In the genomic region with DNA sequence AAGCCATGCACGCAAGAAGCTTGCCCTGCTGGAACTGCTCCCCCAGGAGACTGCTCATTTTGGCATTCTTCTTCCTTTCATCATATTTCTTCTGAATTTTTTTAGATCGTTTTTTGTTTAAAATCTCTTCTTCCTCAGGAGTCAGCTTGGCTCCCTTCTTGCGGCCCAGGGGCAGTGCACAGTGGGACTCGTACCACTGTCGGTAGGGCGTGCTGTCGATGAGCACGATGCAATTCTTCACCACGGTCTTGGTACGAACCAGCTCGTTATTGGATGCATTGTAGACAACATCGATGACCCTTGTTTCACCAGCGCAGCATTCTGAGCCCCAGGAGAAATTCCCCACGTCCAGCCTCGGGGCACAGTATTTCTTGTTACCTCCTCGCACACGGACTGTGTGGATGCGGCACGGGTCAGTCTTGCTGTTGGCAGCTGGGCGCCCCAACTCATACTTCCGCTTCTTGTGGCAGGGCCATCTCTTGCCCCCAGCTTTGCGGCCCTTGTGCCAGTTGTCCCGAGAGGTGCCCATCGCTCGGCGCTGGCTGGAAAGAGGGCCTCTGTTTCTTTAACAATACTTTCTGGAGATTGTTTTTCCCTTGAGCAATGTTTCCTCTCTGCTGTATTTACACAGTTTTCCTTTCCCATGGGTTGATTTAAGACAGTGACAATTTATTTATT, we compare ENCODE assay signal across 17 cellular contexts.
DNase-seq lines count a peak whose midpoint lies in the region.
"Had no signal": no experiment of that assay in that cellular context is flagged by ENCODE, and none has a peak within 500 bp of the region (broad histone marks: within the 10 kb centered on the region; RNA-seq: fewer than 3 reads in every experiment).

No MANE protein-coding gene starts in this region.

- no peaks in the 10 kb centered on the region for H3K36me3 ChIP-seq in effector memory CD4-positive, alpha-beta T cell (ENCODE audit: control insufficient read depth, insufficient read depth, low read length)
- H3K36me3 ChIP-seq: BLaER1 had no signal

- H3K4me1 ChIP-seq in effector memory CD4-positive, alpha-beta T cell (ENCODE audit: control insufficient read depth, insufficient read depth, low read length, poor library complexity, severe bottlenecking), result peaks cover 13% of the 10 kb centered on the region
- H3K4me1 ChIP-seq: BLaER1, Caco-2 had no signal

- peaks cover 24% of the 10 kb centered on the region for H3K27me3 Mint-ChIP-seq in activated naive CD4-positive, alpha-beta T cell treated with anti-CD3 and anti-CD28 coated beads, Interleukin-2, amount 10 ng/mL, durations not matched to agents 7 days and 5 days
- H3K27me3 Mint-ChIP-seq: B cell had no signal

- H3K27ac Mint-ChIP-seq in activated naive CD4-positive, alpha-beta T cell treated with anti-CD3 and anti-CD28 coated beads, Interleukin-2, amount 10 ng/mL, durations not matched to agents 7 days and 5 days, result peak overlapping the region; percentile 49
- H3K27ac Mint-ChIP-seq: B cell; CD4-positive, CD25-positive, alpha-beta regulatory T cell; CD8-positive, alpha-beta T cell; GM23338; H9 had no signal

- DNase-seq in DMS79 treated with DMSO at 0.1 percent for 48 hours (lab: John Stamatoyannopoulos, UW), result peak; percentile 60
- no peak for DNase-seq in DMS79 (lab: John Stamatoyannopoulos, UW)
- DNase-seq in activated naive CD4-positive, alpha-beta T cell treated with anti-CD3 and anti-CD28 coated beads, Interleukin-2, amount 10 ng/mL, durations not matched to agents 7 days and 5 days, result no peak
- no peak for DNase-seq in activated naive CD4-positive, alpha-beta T cell treated with anti-CD3 and anti-CD28 coated beads, Interleukin-2, amount 50 U/mL, for 16 hours
- DNase-seq in NCI-H1694 treated with DMSO at 0.1 percent for 48 hours (lab: John Stamatoyannopoulos, UW), result peak; percentile 95
- no peak for DNase-seq in NCI-H2196 (lab: John Stamatoyannopoulos, UW; ENCODE audit: unreplicated experiment)
- DNase-seq in effector memory CD4-positive, alpha-beta T cell, result no peak
- DNase-seq: Caco-2; CD4-positive, CD25-positive, alpha-beta regulatory T cell; CD8-positive, alpha-beta T cell; GF-D8; H9 had no signal

- peaks cover 4% of the 10 kb centered on the region for H3K36me3 Mint-ChIP-seq in activated naive CD4-positive, alpha-beta T cell treated with anti-CD3 and anti-CD28 coated beads, Interleukin-2, amount 10 ng/mL, durations not matched to agents 7 days and 5 days
- H3K36me3 Mint-ChIP-seq: CD4-positive, CD25-positive, alpha-beta regulatory T cell; CD8-positive, alpha-beta T cell had no signal

- H3K27ac ChIP-seq in effector memory CD4-positive, alpha-beta T cell (ENCODE audit: insufficient read depth, low read length, poor library complexity, severe bottlenecking), result no peak overlapping the region
- H3K27ac ChIP-seq: 22Rv1, BLaER1, C4-2B had no signal

- no peak overlapping the region for H3K4me3 ChIP-seq in effector memory CD4-positive, alpha-beta T cell (ENCODE audit: insufficient read depth, low read depth, low read length, poor library complexity, severe bottlenecking)
- H3K4me3 ChIP-seq: BLaER1, GM23338 had no signal

- CTCF ChIA-PET in activated naive CD4-positive, alpha-beta T cell treated with anti-CD3 and anti-CD28 coated beads, Interleukin-2, amount 10 ng/mL, durations not matched to agents 7 days and 5 days (lab: Charles Lee), result interaction anchor here (1.2 to 2.6 kb wide), 2 partner anchors 20 to 22 kb away, joined by 3 to 7 read pairs; no protein-coding TSS in a partner anchor

- H3K9me3 Mint-ChIP-seq in activated naive CD4-positive, alpha-beta T cell treated with anti-CD3 and anti-CD28 coated beads, Interleukin-2, amount 10 ng/mL, durations not matched to agents 7 days and 5 days, result no peaks in the 10 kb centered on the region
- H3K9me3 Mint-ChIP-seq: CD8-positive, alpha-beta T cell had no signal

- no peak overlapping the region for H3K4me3 Mint-ChIP-seq in activated naive CD4-positive, alpha-beta T cell treated with anti-CD3 and anti-CD28 coated beads, Interleukin-2, amount 10 ng/mL, durations not matched to agents 7 days and 5 days
- H3K4me3 Mint-ChIP-seq: B cell; CD4-positive, CD25-positive, alpha-beta regulatory T cell; CD8-positive, alpha-beta T cell; GM23338; H9 had no signal

- no peaks in the 10 kb centered on the region for H3K9me3 ChIP-seq in effector memory CD4-positive, alpha-beta T cell (ENCODE audit: control insufficient read depth, low read length)
- H3K9me3 ChIP-seq: BLaER1, Caco-2 had no signal

- peaks cover 25% of the 10 kb centered on the region for H3K4me1 Mint-ChIP-seq in activated naive CD4-positive, alpha-beta T cell treated with anti-CD3 and anti-CD28 coated beads, Interleukin-2, amount 10 ng/mL, durations not matched to agents 7 days and 5 days
- H3K4me1 Mint-ChIP-seq: GM23338, H9 had no signal

- no peaks in the 10 kb centered on the region for H3K27me3 ChIP-seq in effector memory CD4-positive, alpha-beta T cell (replicated peaks; ENCODE audit: control insufficient read depth, insufficient read depth, low read length, poor library complexity, severe bottlenecking)
- H3K27me3 ChIP-seq: BLaER1 had no signal

Comparison
In these comparisons a context has a peak if more than half of its experiments do, and no peak if none do; other contexts are left out.
1. DNase-seq: peak in DMS79 treated with DMSO at 0.1 percent for 48 hours (single experiment) and NCI-H1694 treated with DMSO at 0.1 percent for 48 hours (single experiment); none in DMS79 (single experiment), activated naive CD4-positive, alpha-beta T cell treated with anti-CD3 and anti-CD28 coated beads, Interleukin-2, amount 10 ng/mL, durations not matched to agents 7 days and 5 days (single experiment), activated naive CD4-positive, alpha-beta T cell treated with anti-CD3 and anti-CD28 coated beads, Interleukin-2, amount 50 U/mL, for 16 hours (single experiment), NCI-H2196 (single experiment) and effector memory CD4-positive, alpha-beta T cell (0 of 3).